Comparison of ENCODE assay signal across 11 cellular contexts in the genomic region with DNA sequence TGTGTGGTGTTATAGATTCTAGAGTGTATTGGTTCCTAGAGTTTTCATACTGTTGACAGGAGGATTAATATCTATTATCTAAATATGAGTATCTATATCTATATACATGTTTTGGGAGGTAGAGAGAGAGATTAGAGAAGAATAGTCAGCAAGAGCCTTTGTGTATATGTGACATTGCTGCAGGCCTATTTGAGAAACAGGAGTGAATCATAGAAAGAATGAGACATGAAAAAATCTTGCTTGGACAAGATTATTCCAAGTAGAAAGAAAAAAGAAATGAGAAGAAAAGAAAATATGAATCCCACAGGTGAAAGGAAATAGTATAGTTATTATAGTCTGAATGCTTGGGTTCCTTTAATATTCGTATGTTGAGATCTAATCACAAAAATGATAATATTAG.
"Had no signal": no experiment of that assay in that cellular context is flagged by ENCODE, and none has a peak within 500 bp of the region (broad histone marks: within the 10 kb centered on the region; RNA-seq: fewer than 3 reads in every experiment).

No MANE protein-coding gene starts in this region.

- H3K27ac Mint-ChIP-seq: HFFc6 had no signal

- H3K4me3 ChIP-seq: GM23248, HAP-1, K562 had no signal

- H3K9me3 ChIP-seq: HAP-1 had no signal

- ATAC-seq: HCT116, K562 had no signal

- H3K4me1 ChIP-seq: HAP-1 had no signal

- H3K4me3 Mint-ChIP-seq: HFFc6 had no signal

- DNase-seq: GM23248, GOT3, H7, HFFc6, IMR-90, KG1 had no signal

- FAIRE-seq: HTR-8/SVneo, K562 had no signal

- H3K27ac ChIP-seq: GM23248, HL-60 had no signal

- H3K36me3 ChIP-seq: HAP-1 had no signal
